ENCODE assay signal across 9 cellular contexts in genomic region chr5:141343953-141344463, GRCh38. TPM values are rescaled to one million over a fixed set of nuclear protein-coding genes. Genes with fewer than 3 reads are reported as not detected.
DNase-seq lines count a peak whose midpoint lies in the region; ATAC-seq, FAIRE-seq and TF ChIP-seq lines count a peak whose summit lies in the region.
"Had no signal": no experiment of that assay in that cellular context is flagged by ENCODE, and none has a peak within 500 bp of the region (broad histone marks: within the 10 kb centered on the region; RNA-seq: fewer than 3 reads in every experiment).

No MANE protein-coding gene starts in this region.

- H3K27me3 ChIP-seq in liver (ENCODE audit: control insufficient read depth in 4 of 4, insufficient read depth in 4 of 4, low read length in 3 of 4) (peaks cover 0 to 13% (median 6%) of the 10 kb centered on the region in 4 donors), HepG2 (ENCODE audit: control insufficient read depth in 1 of 2, insufficient read depth in 2 of 2, low read length in 2 of 2) (no peaks in the 10 kb centered on the region)

- CTCF ChIA-PET in HepG2 (lab: Yijun Ruan, JAX; ENCODE audit: low intra/inter-chr PET ratio, low total read pairs), result interaction anchor here (0.9 kb wide), 1 partner anchor 217 kb away, joined by 3 read pairs; no protein-coding TSS in a partner anchor

- POLR2A ChIA-PET in HepG2 (lab: Yijun Ruan, JAX), result no interaction called here

- intact Hi-C loops in HepG2 (cut with micrococcal nuclease; ENCODE audit: unreplicated experiment), result no loop called here
- intact Hi-C loops in left ventricle myocardium superior (cut with micrococcal nuclease), result no loop called here
- intact Hi-C loops in lower leg skin (cut with DNase I; ENCODE audit: low total_unique reads), result no loop called here

- TF ChIP-seq POLR2A in HepG2 (IDR thresholded peaks at IDR 0.05; ENCODE audit: insufficient read depth in 1 of 2, low read depth in 2 of 2, low read length in 2 of 2) (no peak), lower leg skin (IDR thresholded peaks at IDR 0.05) (no peak)

- H4K20me1 ChIP-seq in HepG2 (ENCODE audit: insufficient read depth, low read length), result no peaks in the 10 kb centered on the region

- TF ChIP-seq CTCF in liver (IDR thresholded peaks at IDR 0.05; ENCODE audit: low read depth, low read length, missing input control), result no peak
- no peak for TF ChIP-seq CTCF in HepG2 (CRISPR knock-in tag; IDR thresholded peaks at IDR 0.05)
- no peak for TF ChIP-seq CTCF in lower leg skin (IDR thresholded peaks at IDR 0.05)

- no peak overlapping the region for H3K27ac ChIP-seq in liver (ENCODE audit: low read depth in 1 of 2, low read length in 2 of 2)
- no peak overlapping the region for H3K27ac ChIP-seq in HepG2 (ENCODE audit: extremely low read length, insufficient read depth, low read length)

- no peak overlapping the region for H2AFZ ChIP-seq in HepG2 (ENCODE audit: low read length)

- peaks cover 29 to 78% (median 37%) of the 10 kb centered on the region in 4 donors for H3K9me3 ChIP-seq in liver (ENCODE audit: control insufficient read depth in 4 of 4, low read length in 3 of 4)
- peaks cover 23% of the 10 kb centered on the region for H3K9me3 ChIP-seq in HepG2 (ENCODE audit: low read length)

- FAIRE-seq in HepG2 (lab: Jason Lieb, UNC), result no peak

- ATAC-seq in HepG2, result no peak
- peak; percentile 34 for ATAC-seq in left ventricle myocardium superior

- TF ChIP-seq RAD21 in liver (IDR thresholded peaks at IDR 0.05), result no peak
- TF ChIP-seq RAD21 in HepG2 (CRISPR knock-in tag; IDR thresholded peaks at IDR 0.05), result no peak

- H3K4me2 ChIP-seq in HepG2 (ENCODE audit: low read depth, low read length), result no peak overlapping the region

- H3K36me3 ChIP-seq in liver (ENCODE audit: control insufficient read depth in 4 of 4, insufficient read depth in 3 of 4, low read depth in 1 of 4, low read length in 3 of 4), result peaks cover 0 to 2% (median 0%) of the 10 kb centered on the region in 4 donors
- no peaks in the 10 kb centered on the region for H3K36me3 ChIP-seq in HepG2 (replicated peaks in 1 of 2; ENCODE audit: control insufficient read depth in 1 of 2, insufficient read depth in 2 of 2, low read length in 2 of 2)

- TF ChIP-seq EP300 in HepG2 (IDR thresholded peaks at IDR 0.05; ENCODE audit: low read depth in 2 of 2, low read length in 2 of 2) (no peak), HepG2 (CRISPR knock-in tag; IDR thresholded peaks at IDR 0.05; ENCODE audit: borderline replicate concordance) (no peak)

- no peak for DNase-seq in HepG2 (ENCODE audit: low spot score)
- no peak for DNase-seq in left ventricle myocardium superior
- DNase-seq in NCI-H82 treated with DMSO at 0.1 percent for 48 hours (lab: John Stamatoyannopoulos, UW; ENCODE audit: unreplicated experiment), result no peak
- no peak for DNase-seq in germinal center (ENCODE audit: low spot score)
- no peak for DNase-seq in lower leg skin (ENCODE audit: low spot score in 2 of 2)
- DNase-seq: amygdala, Calu3, NCI-H2029 treated with DMSO at 0.1 percent for 48 hours had no signal

- no peak overlapping the region for H3K9ac ChIP-seq in liver (ENCODE audit: low read depth in 1 of 2, low read length in 2 of 2)
- H3K9ac ChIP-seq in HepG2 (ENCODE audit: insufficient read depth, low read depth, low read length), result no peak overlapping the region

- H3K4me1 ChIP-seq in liver (ENCODE audit: control insufficient read depth in 4 of 4, insufficient read depth in 4 of 4, low read length in 3 of 4) (no peaks in the 10 kb centered on the region), HepG2 (ENCODE audit: insufficient read depth, low read length) (no peaks in the 10 kb centered on the region)

- 26% methylated on average over 31 of the region's 31 CpGs for WGBS in liver
- 71% methylated on average over 31 of the region's 31 CpGs for WGBS in HepG2 (ENCODE audit: low lambda C conversion rate)
- 24 to 26% methylated on average over 31 of the region's 31 CpGs for WGBS in lower leg skin, 2 donors

- no TSS peak for BruUV-seq in HepG2 (replicated peaks; lab: Mats Ljungman, UMichigan)

- peak overlapping the region in 2 of 3 donors; percentile 16 to 42 for H3K4me3 ChIP-seq in liver (ENCODE audit: low read depth in 1 of 3, low read length in 3 of 3)
- H3K4me3 ChIP-seq in HepG2 (replicated peaks in 1 of 3; ENCODE audit: insufficient read depth in 1 of 3, low read depth in 2 of 3, low read length in 3 of 3), result no peak overlapping the region
- no peak overlapping the region for H3K4me3 ChIP-seq in lower leg skin (ENCODE audit: low read depth, poor library complexity, severe bottlenecking)

- H3K79me2 ChIP-seq in HepG2 (ENCODE audit: insufficient read depth, low read length), result no peaks in the 10 kb centered on the region

- in situ Hi-C loops in HepG2 (cut with HindIII; ENCODE audit: extremely low pct_ligation_motif_present, low pct_unique_long_range_greater_than_20kb), result no loop called here

RNA-seq across cellular contexts. Expression of gene PCDHGA3, which starts 0.4 kb away (rescaled TPM):
- total RNA-seq in liver (under 1 TPM; 0.09 to 0.59 TPM), HepG2 (2016; rRNA removed; fragmentation: Illumina TruSeq; extraction: Trizol) (not detected in 2 replicates), left ventricle myocardium superior (12.1 TPM), lower leg skin (1 to 10 TPM; 1.0 to 3.5 (median 2.9) TPM)
- polyA plus RNA-seq in liver (under 1 TPM; 0.25 to 0.32 TPM), HepG2 (2011; rRNA removed) (0.03 and 0.05 TPM in 2 replicates)
- not detected in 2 replicates for total RNA-seq in HepG2 (2016; cell fraction: cytosol; rRNA removed; fragmentation: Illumina TruSeq; extraction: Trizol; ENCODE audit: low read depth)
- total RNA-seq in HepG2 (2016; cell fraction: insoluble cytoplasmic fraction; rRNA removed; fragmentation: Illumina TruSeq; extraction: Trizol), result not detected in 2 replicates
- not detected in 2 replicates for total RNA-seq in HepG2 (2016; cell fraction: membrane; rRNA removed; fragmentation: Illumina TruSeq; extraction: Trizol)
- total RNA-seq in HepG2 (2016; cell fraction: nucleus; rRNA removed; fragmentation: Illumina TruSeq; extraction: Trizol), result 0.28 TPM in 1 of 2 replicates, not detected in the other
- polyA plus RNA-seq in HepG2 (2011; cell fraction: cytosol; rRNA removed), result 0.01 and 0.03 TPM in 2 replicates
- polyA plus RNA-seq in HepG2 (2011; cell fraction: nucleus; rRNA removed), result 0.19 and 0.27 TPM in 2 replicates
- 0.07 TPM in 1 of 2 replicates, not detected in the other for polyA plus RNA-seq in HepG2 (2012)
- polyA plus RNA-seq in HepG2 (2016; cell fraction: cytosol; fragmentation: Illumina TruSeq; extraction: Trizol; ENCODE audit: low read depth), result not detected in 2 replicates
- not detected in 2 replicates for polyA plus RNA-seq in HepG2 (2016; cell fraction: insoluble cytoplasmic fraction; fragmentation: Illumina TruSeq; extraction: Trizol; ENCODE audit: low read depth)
- polyA plus RNA-seq in HepG2 (2016; cell fraction: membrane; fragmentation: Illumina TruSeq; extraction: Trizol; ENCODE audit: low read depth), result not detected in 2 replicates
- polyA plus RNA-seq in HepG2 (2016; cell fraction: nucleus; fragmentation: Illumina TruSeq; extraction: Trizol; ENCODE audit: insufficient read depth, low read depth), result not detected in 2 replicates
- 0.08 TPM in 1 of 2 replicates, not detected in the other for polyA minus RNA-seq in HepG2 (2011; rRNA and poly(A)+ RNA removed; ENCODE audit: low replicate concordance)
- polyA minus RNA-seq in HepG2 (2011; cell fraction: cytosol; rRNA and poly(A)+ RNA removed), result not detected in 2 replicates
- polyA minus RNA-seq in HepG2 (2011; cell fraction: nucleus; rRNA and poly(A)+ RNA removed), result 0.26 and 0.37 TPM in 2 replicates
- total RNA-seq: Calu3 had no signal

RNA-seq across cellular contexts. Expression of gene PCDHGA2, which starts 5.4 kb away (rescaled TPM):
- total RNA-seq in liver (under 1 TPM; 0.23 to 0.42 TPM), HepG2 (2016; rRNA removed; fragmentation: Illumina TruSeq; extraction: Trizol) (0.04 TPM in 1 of 2 replicates, not detected in the other), left ventricle myocardium superior (6.0 TPM), lower leg skin (1 to 10 TPM; 1.4 to 5.3 (median 1.9) TPM)
- polyA plus RNA-seq in liver (under 1 TPM; 0.26 to 0.46 TPM), HepG2 (2011; rRNA removed) (0.09 and 0.11 TPM in 2 replicates)
- not detected in 2 replicates for total RNA-seq in HepG2 (2016; cell fraction: cytosol; rRNA removed; fragmentation: Illumina TruSeq; extraction: Trizol; ENCODE audit: low read depth)
- total RNA-seq in HepG2 (2016; cell fraction: insoluble cytoplasmic fraction; rRNA removed; fragmentation: Illumina TruSeq; extraction: Trizol), result not detected in 2 replicates
- total RNA-seq in HepG2 (2016; cell fraction: membrane; rRNA removed; fragmentation: Illumina TruSeq; extraction: Trizol), result not detected in 2 replicates
- total RNA-seq in HepG2 (2016; cell fraction: nucleus; rRNA removed; fragmentation: Illumina TruSeq; extraction: Trizol), result 0.09 TPM in 1 of 2 replicates, not detected in the other
- polyA plus RNA-seq in HepG2 (2011; cell fraction: cytosol; rRNA removed), result 0.06 and 0.07 TPM in 2 replicates
- polyA plus RNA-seq in HepG2 (2011; cell fraction: nucleus; rRNA removed), result 0.24 and 0.26 TPM in 2 replicates
- 0.07 TPM in 2 replicates for polyA plus RNA-seq in HepG2 (2012)
- not detected in 2 replicates for polyA plus RNA-seq in HepG2 (2016; cell fraction: cytosol; fragmentation: Illumina TruSeq; extraction: Trizol; ENCODE audit: low read depth)
- 0.04 TPM in 1 of 2 replicates, not detected in the other for polyA plus RNA-seq in HepG2 (2016; cell fraction: insoluble cytoplasmic fraction; fragmentation: Illumina TruSeq; extraction: Trizol; ENCODE audit: low read depth)
- polyA plus RNA-seq in HepG2 (2016; cell fraction: membrane; fragmentation: Illumina TruSeq; extraction: Trizol; ENCODE audit: low read depth), result not detected in 2 replicates
- polyA plus RNA-seq in HepG2 (2016; cell fraction: nucleus; fragmentation: Illumina TruSeq; extraction: Trizol; ENCODE audit: insufficient read depth, low read depth), result 0.16 and 0.25 TPM in 2 replicates
- polyA minus RNA-seq in HepG2 (2011; rRNA and poly(A)+ RNA removed; ENCODE audit: low replicate concordance), result 0.02 and 0.12 TPM in 2 replicates
- 0.09 TPM in 1 of 2 replicates, not detected in the other for polyA minus RNA-seq in HepG2 (2011; cell fraction: cytosol; rRNA and poly(A)+ RNA removed)
- polyA minus RNA-seq in HepG2 (2011; cell fraction: nucleus; rRNA and poly(A)+ RNA removed), result 0.50 and 0.52 TPM in 2 replicates
- total RNA-seq: Calu3 had no signal

RNA-seq across cellular contexts. Expression of gene PCDHGB1, which starts 5.9 kb away (rescaled TPM):
- total RNA-seq in liver (under 1 TPM; 0.14 to 0.75 TPM), HepG2 (2016; rRNA removed; fragmentation: Illumina TruSeq; extraction: Trizol) (0.95 and 2.6 TPM in 2 replicates), left ventricle myocardium superior (7.1 TPM), lower leg skin (1 to 10 TPM in 3 of 4 donors, under 1 TPM in 1; 0.30 to 1.3 (median 1.1) TPM)
- polyA plus RNA-seq in liver (under 1 TPM; 0.10 to 0.11 TPM), HepG2 (2011; rRNA removed) (0.95 and 1.0 TPM in 2 replicates)
- total RNA-seq in HepG2 (2016; cell fraction: cytosol; rRNA removed; fragmentation: Illumina TruSeq; extraction: Trizol; ENCODE audit: low read depth), result 0.20 TPM in 1 of 2 replicates, not detected in the other
- total RNA-seq in HepG2 (2016; cell fraction: insoluble cytoplasmic fraction; rRNA removed; fragmentation: Illumina TruSeq; extraction: Trizol), result 0.52 and 2.1 TPM in 2 replicates
- total RNA-seq in HepG2 (2016; cell fraction: membrane; rRNA removed; fragmentation: Illumina TruSeq; extraction: Trizol), result 0.24 and 0.25 TPM in 2 replicates
- 4.1 and 4.7 TPM in 2 replicates for total RNA-seq in HepG2 (2016; cell fraction: nucleus; rRNA removed; fragmentation: Illumina TruSeq; extraction: Trizol)
- 0.38 and 0.39 TPM in 2 replicates for polyA plus RNA-seq in HepG2 (2011; cell fraction: cytosol; rRNA removed)
- polyA plus RNA-seq in HepG2 (2011; cell fraction: nucleus; rRNA removed), result 1.5 and 1.8 TPM in 2 replicates
- polyA plus RNA-seq in HepG2 (2012), result 0.60 and 1.1 TPM in 2 replicates
- polyA plus RNA-seq in HepG2 (2016; cell fraction: cytosol; fragmentation: Illumina TruSeq; extraction: Trizol; ENCODE audit: low read depth), result 0.05 TPM in 1 of 2 replicates, not detected in the other
- polyA plus RNA-seq in HepG2 (2016; cell fraction: insoluble cytoplasmic fraction; fragmentation: Illumina TruSeq; extraction: Trizol; ENCODE audit: low read depth), result 0.51 and 0.62 TPM in 2 replicates
- not detected in 2 replicates for polyA plus RNA-seq in HepG2 (2016; cell fraction: membrane; fragmentation: Illumina TruSeq; extraction: Trizol; ENCODE audit: low read depth)
- polyA plus RNA-seq in HepG2 (2016; cell fraction: nucleus; fragmentation: Illumina TruSeq; extraction: Trizol; ENCODE audit: insufficient read depth, low read depth), result 1.3 and 2.0 TPM in 2 replicates
- polyA minus RNA-seq in HepG2 (2011; rRNA and poly(A)+ RNA removed; ENCODE audit: low replicate concordance), result 0.14 and 3.6 TPM in 2 replicates
- 0.35 and 1.6 TPM in 2 replicates for polyA minus RNA-seq in HepG2 (2011; cell fraction: cytosol; rRNA and poly(A)+ RNA removed)
- polyA minus RNA-seq in HepG2 (2011; cell fraction: nucleus; rRNA and poly(A)+ RNA removed), result 8.9 and 10.6 TPM in 2 replicates

RNA-seq across cellular contexts. Expression of gene PCDHGA4, which starts 10.8 kb away (rescaled TPM):
- total RNA-seq in liver (under 1 TPM; 0.23 to 0.92 TPM), HepG2 (2016; rRNA removed; fragmentation: Illumina TruSeq; extraction: Trizol) (0.15 and 0.58 TPM in 2 replicates), left ventricle myocardium superior (8.4 TPM), lower leg skin (1 to 10 TPM in 3 of 4 donors, under 1 TPM in 1; 0.25 to 4.3 (median 2.4) TPM)
- polyA plus RNA-seq in liver (under 1 TPM; 0.15 to 0.21 TPM), HepG2 (2011; rRNA removed) (0.39 and 0.49 TPM in 2 replicates)
- not detected in 2 replicates for total RNA-seq in HepG2 (2016; cell fraction: cytosol; rRNA removed; fragmentation: Illumina TruSeq; extraction: Trizol; ENCODE audit: low read depth)
- 0.15 and 0.39 TPM in 2 replicates for total RNA-seq in HepG2 (2016; cell fraction: insoluble cytoplasmic fraction; rRNA removed; fragmentation: Illumina TruSeq; extraction: Trizol)
- total RNA-seq in HepG2 (2016; cell fraction: membrane; rRNA removed; fragmentation: Illumina TruSeq; extraction: Trizol), result 0.06 and 0.07 TPM in 2 replicates
- 1.9 and 2.1 TPM in 2 replicates for total RNA-seq in HepG2 (2016; cell fraction: nucleus; rRNA removed; fragmentation: Illumina TruSeq; extraction: Trizol)
- polyA plus RNA-seq in HepG2 (2011; cell fraction: cytosol; rRNA removed), result 0.17 and 0.18 TPM in 2 replicates
- polyA plus RNA-seq in HepG2 (2011; cell fraction: nucleus; rRNA removed), result 1.5 and 1.9 TPM in 2 replicates
- polyA plus RNA-seq in HepG2 (2012), result 0.16 and 0.28 TPM in 2 replicates
- not detected in 2 replicates for polyA plus RNA-seq in HepG2 (2016; cell fraction: cytosol; fragmentation: Illumina TruSeq; extraction: Trizol; ENCODE audit: low read depth)
- 0.11 TPM in 1 of 2 replicates, not detected in the other for polyA plus RNA-seq in HepG2 (2016; cell fraction: insoluble cytoplasmic fraction; fragmentation: Illumina TruSeq; extraction: Trizol; ENCODE audit: low read depth)
- not detected in 2 replicates for polyA plus RNA-seq in HepG2 (2016; cell fraction: membrane; fragmentation: Illumina TruSeq; extraction: Trizol; ENCODE audit: low read depth)
- 0.67 and 0.77 TPM in 2 replicates for polyA plus RNA-seq in HepG2 (2016; cell fraction: nucleus; fragmentation: Illumina TruSeq; extraction: Trizol; ENCODE audit: insufficient read depth, low read depth)
- polyA minus RNA-seq in HepG2 (2011; rRNA and poly(A)+ RNA removed; ENCODE audit: low replicate concordance), result 0.07 and 4.3 TPM in 2 replicates
- 0.44 and 0.79 TPM in 2 replicates for polyA minus RNA-seq in HepG2 (2011; cell fraction: cytosol; rRNA and poly(A)+ RNA removed)
- 8.5 and 10.9 TPM in 2 replicates for polyA minus RNA-seq in HepG2 (2011; cell fraction: nucleus; rRNA and poly(A)+ RNA removed)

RNA-seq across cellular contexts. Expression of gene PCDHGA1, which starts 13.7 kb away (rescaled TPM):
- total RNA-seq in liver (under 1 TPM; 0.05 to 0.08 TPM), HepG2 (2016; rRNA removed; fragmentation: Illumina TruSeq; extraction: Trizol) (0.04 and 0.31 TPM in 2 replicates), left ventricle myocardium superior (3.0 TPM), lower leg skin (under 1 TPM in 3 of 4 donors, not detected in 1; 0.52 to 0.54 (median 0.53) TPM)
- polyA plus RNA-seq in liver (under 1 TPM in 1 of 2 donors, not detected in 1; 0.05 TPM), HepG2 (2011; rRNA removed) (0.40 TPM in 2 replicates)
- 0.10 TPM in 1 of 2 replicates, not detected in the other for total RNA-seq in HepG2 (2016; cell fraction: cytosol; rRNA removed; fragmentation: Illumina TruSeq; extraction: Trizol; ENCODE audit: low read depth)
- 0.07 and 0.17 TPM in 2 replicates for total RNA-seq in HepG2 (2016; cell fraction: insoluble cytoplasmic fraction; rRNA removed; fragmentation: Illumina TruSeq; extraction: Trizol)
- total RNA-seq in HepG2 (2016; cell fraction: membrane; rRNA removed; fragmentation: Illumina TruSeq; extraction: Trizol), result 0.03 and 0.06 TPM in 2 replicates
- total RNA-seq in HepG2 (2016; cell fraction: nucleus; rRNA removed; fragmentation: Illumina TruSeq; extraction: Trizol), result 0.37 and 0.38 TPM in 2 replicates
- 0.23 and 0.24 TPM in 2 replicates for polyA plus RNA-seq in HepG2 (2011; cell fraction: cytosol; rRNA removed)
- 0.83 and 0.87 TPM in 2 replicates for polyA plus RNA-seq in HepG2 (2011; cell fraction: nucleus; rRNA removed)
- polyA plus RNA-seq in HepG2 (2012), result 0.16 and 0.17 TPM in 2 replicates
- not detected in 2 replicates for polyA plus RNA-seq in HepG2 (2016; cell fraction: cytosol; fragmentation: Illumina TruSeq; extraction: Trizol; ENCODE audit: low read depth)
- polyA plus RNA-seq in HepG2 (2016; cell fraction: insoluble cytoplasmic fraction; fragmentation: Illumina TruSeq; extraction: Trizol; ENCODE audit: low read depth), result 0.14 and 0.20 TPM in 2 replicates
- polyA plus RNA-seq in HepG2 (2016; cell fraction: membrane; fragmentation: Illumina TruSeq; extraction: Trizol; ENCODE audit: low read depth), result 0.05 TPM in 1 of 2 replicates, not detected in the other
- 0.36 and 0.53 TPM in 2 replicates for polyA plus RNA-seq in HepG2 (2016; cell fraction: nucleus; fragmentation: Illumina TruSeq; extraction: Trizol; ENCODE audit: insufficient read depth, low read depth)
- polyA minus RNA-seq in HepG2 (2011; rRNA and poly(A)+ RNA removed; ENCODE audit: low replicate concordance), result 0.12 and 0.78 TPM in 2 replicates
- polyA minus RNA-seq in HepG2 (2011; cell fraction: cytosol; rRNA and poly(A)+ RNA removed), result 0.18 and 0.20 TPM in 2 replicates
- polyA minus RNA-seq in HepG2 (2011; cell fraction: nucleus; rRNA and poly(A)+ RNA removed), result 1.3 and 2.0 TPM in 2 replicates
- total RNA-seq: Calu3 had no signal

Comparison
In these comparisons a context has a peak if more than half of its experiments do, and no peak if none do; other contexts are left out.
1. H3K4me3 ChIP-seq: peak in liver (2 of 3); none in HepG2 (0 of 3) and lower leg skin (single experiment).